In genomic region chr20:19310541-19310940, GRCh38 we compare ENCODE assay signal across 23 cellular contexts.
DNase-seq lines count a peak whose midpoint lies in the region; FAIRE-seq and TF ChIP-seq lines count a peak whose summit lies in the region.
"Had no signal": no experiment of that assay in that cellular context is flagged by ENCODE, and none has a peak within 500 bp of the region (broad histone marks: within the 10 kb centered on the region; RNA-seq: fewer than 3 reads in every experiment).

No MANE protein-coding gene starts in this region.

- H3K79me2 ChIP-seq in OCI-LY7 (ENCODE audit: insufficient read depth, low read depth, low read length) = no peaks in the 10 kb centered on the region

- H3K36me3 ChIP-seq in A673 (ENCODE audit: insufficient read depth, low read length, poor library complexity, severe bottlenecking) = peaks cover 6% of the 10 kb centered on the region
- H3K36me3 ChIP-seq in bronchial epithelial cell (ENCODE audit: control insufficient read depth, insufficient read depth, low read length) = no peaks in the 10 kb centered on the region
- no peaks in the 10 kb centered on the region for H3K36me3 ChIP-seq in OCI-LY7 (ENCODE audit: insufficient read depth, low read length)
- H3K36me3 ChIP-seq in kidney (ENCODE audit: control insufficient read depth in 1 of 2, insufficient read depth in 2 of 2, low read length in 2 of 2) = no peaks in the 10 kb centered on the region

- POLR2A ChIA-PET in A673 (lab: Charles Lee; ENCODE audit: low non-redundant PET) (no interaction called here), OCI-LY7 (lab: Charles Lee) (interaction anchor here (1.1 to 1.2 kb wide), 2 partner anchors 9 to 33 kb away, joined by 3 read pairs; no protein-coding TSS in a partner anchor)

- intact Hi-C loops in A673 (cut with micrococcal nuclease; ENCODE audit: unreplicated experiment) = no loop called here
- intact Hi-C loops in OCI-LY7 (cut with micrococcal nuclease; ENCODE audit: unreplicated experiment) = no loop called here
- intact Hi-C loops in kidney (cut with DNase I) = no loop called here

- H3K9me3 ChIP-seq in A673 (ENCODE audit: low read depth, low read length, poor library complexity, severe bottlenecking) (no peaks in the 10 kb centered on the region), OCI-LY7 (ENCODE audit: low read length) (no peaks in the 10 kb centered on the region), kidney (ENCODE audit: control insufficient read depth in 1 of 2, low read length in 2 of 2) (no peaks in the 10 kb centered on the region)
- H3K9me3 ChIP-seq: A549 had no signal

- H3K4me3 ChIP-seq in A673 (ENCODE audit: low read depth, low read length, poor library complexity, severe bottlenecking) (no peak overlapping the region), bronchial epithelial cell (ENCODE audit: low read depth, low read length) (no peak overlapping the region), OCI-LY7 (ENCODE audit: low read depth, low read length, poor library complexity, severe bottlenecking) (no peak overlapping the region), kidney (ENCODE audit: low read length in 2 of 2) (no peak overlapping the region)
- H3K4me3 ChIP-seq: A549, GM12878, GM23248 had no signal

- H3K27ac ChIP-seq in A673 (ENCODE audit: low read depth, low read length, poor library complexity, severe bottlenecking) = peak overlapping the region; percentile 45
- H3K27ac ChIP-seq in epithelial cell of prostate = no peak overlapping the region
- H3K27ac ChIP-seq in OCI-LY7 (ENCODE audit: low read depth, low read length, poor library complexity, severe bottlenecking) = no peak overlapping the region
- no peak overlapping the region for H3K27ac ChIP-seq in kidney (ENCODE audit: low read depth in 2 of 2, low read length in 2 of 2)
- H3K27ac ChIP-seq: A549, GM23248 had no signal

- H4K20me1 ChIP-seq in OCI-LY7 (ENCODE audit: insufficient read depth, low read length) = no peaks in the 10 kb centered on the region

- peaks cover 38% of the 10 kb centered on the region for H3K4me1 ChIP-seq in A673 (ENCODE audit: insufficient read depth, low read length, poor library complexity, severe bottlenecking)
- no peaks in the 10 kb centered on the region for H3K4me1 ChIP-seq in OCI-LY7 (ENCODE audit: insufficient read depth, low read length, poor library complexity, severe bottlenecking)
- H3K4me1 ChIP-seq in kidney (ENCODE audit: control insufficient read depth in 1 of 2, insufficient read depth in 1 of 2, low read depth in 1 of 2, low read length in 2 of 2) = no peaks in the 10 kb centered on the region
- H3K4me1 ChIP-seq: A549 had no signal

- H3K27me3 ChIP-seq in A673 (replicated peaks; ENCODE audit: insufficient read depth, low read depth, low read length, poor library complexity) (no peaks in the 10 kb centered on the region), bronchial epithelial cell (ENCODE audit: control insufficient read depth, insufficient read depth, low read length) (no peaks in the 10 kb centered on the region)

- H3K9me2 ChIP-seq in OCI-LY7 (ENCODE audit: insufficient read depth, low read length) = no peaks in the 10 kb centered on the region

- TF ChIP-seq CTCF in A673 (conservative IDR thresholded peaks at IDR 0.05; ENCODE audit: low read depth, low read length) (no peak), bronchial epithelial cell (IDR thresholded peaks at IDR 0.05; ENCODE audit: insufficient read depth, low read length, severe bottlenecking) (no peak), OCI-LY7 (conservative IDR thresholded peaks at IDR 0.05; ENCODE audit: low read length) (no peak), kidney (IDR thresholded peaks at IDR 0.05; ENCODE audit: borderline replicate concordance, extremely low read depth, insufficient read depth) (no peak)

- BruUV-seq in A673 (replicated peaks; lab: Mats Ljungman, UMichigan) = no TSS peak
- no TSS peak for BruUV-seq in OCI-LY7 (replicated peaks; lab: Mats Ljungman, UMichigan)

- CTCF ChIA-PET in A673 (lab: Charles Lee) (no interaction called here), OCI-LY7 (lab: Charles Lee; ENCODE audit: unreplicated experiment) (interaction anchor here (1.1 kb wide), 1 partner anchor 12 kb away, joined by 3 read pairs; no protein-coding TSS in a partner anchor)

- FAIRE-seq in bronchial epithelial cell (lab: Jason Lieb, UNC) = no peak
- FAIRE-seq in kidney (lab: Jason Lieb, UNC) = no peak
- FAIRE-seq: A549, GM12878, GM19239, H1 had no signal

- H3K9ac ChIP-seq in kidney (ENCODE audit: low read length in 2 of 2) = no peak overlapping the region
- H3K9ac ChIP-seq: GM23248 had no signal

- H3K4me2 ChIP-seq in OCI-LY7 (ENCODE audit: low read length) = no peak overlapping the region
- H3K4me2 ChIP-seq: A549 had no signal

- H2AFZ ChIP-seq in OCI-LY7 (ENCODE audit: low read length) = no peak overlapping the region
- H2AFZ ChIP-seq: GM23248 had no signal

- no peak for DNase-seq in A673 (ENCODE audit: low spot score)
- DNase-seq in bronchial epithelial cell (ENCODE audit: low read depth) = peak; percentile 67
- peak; percentile 50 for DNase-seq in epithelial cell of prostate (ENCODE audit: low read depth, low spot score)
- peak; percentile 15 for DNase-seq in islet precursor cell
- DNase-seq in DMS53 (lab: John Stamatoyannopoulos, UW) = no peak
- DNase-seq in OCI-LY7 (ENCODE audit: low spot score) = no peak
- DNase-seq in globus pallidus (ENCODE audit: low spot score) = no peak
- no peak for DNase-seq in kidney
- DNase-seq: 8988T; C1 segment of cervical spinal cord; CD4-positive, alpha-beta memory T cell; COR-L47; DMS153; DMS79; EL; GDM1; GM23248; H7; HCEC 1CT had no signal

Comparison
In these comparisons a context has a peak if more than half of its experiments do, and no peak if none do; other contexts are left out.
1. DNase-seq: peak in bronchial epithelial cell (single experiment), epithelial cell of prostate (single experiment) and islet precursor cell (single experiment); none in A673 (single experiment), DMS53 (single experiment), OCI-LY7 (single experiment), globus pallidus (single experiment) and kidney (single experiment).